In the genomic region with DNA sequence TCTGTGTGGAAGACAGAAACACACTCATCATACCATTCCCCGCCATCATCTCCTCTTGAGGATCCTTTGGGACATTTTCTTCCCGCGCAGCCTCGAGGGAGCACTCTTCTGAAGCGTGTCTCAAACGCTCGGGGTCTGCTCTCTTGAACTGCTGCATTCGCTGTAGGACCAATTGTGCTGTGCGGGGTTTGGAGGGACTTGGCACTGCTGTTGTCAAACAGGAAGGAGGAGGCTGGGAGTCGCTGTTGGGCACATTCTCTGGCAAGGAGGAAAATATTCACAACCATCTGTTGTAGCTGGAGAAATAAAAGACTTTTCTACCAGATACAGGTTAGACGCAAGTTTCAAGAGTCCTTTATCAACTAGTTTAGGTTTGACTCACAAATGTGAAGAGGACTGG, we compare ENCODE assay signal across 27 cellular contexts. TPM values are rescaled to one million over a fixed set of nuclear protein-coding genes. Genes with fewer than 3 reads are reported as not detected.
DNase-seq lines count a peak whose midpoint lies in the region; ATAC-seq and TF ChIP-seq lines count a peak whose summit lies in the region.
"Had no signal": no experiment of that assay in that cellular context is flagged by ENCODE, and none has a peak within 500 bp of the region (broad histone marks: within the 10 kb centered on the region; RNA-seq: fewer than 3 reads in every experiment).

No MANE protein-coding gene starts in this region.

- H3K27ac Mint-ChIP-seq in WTC11: peak overlapping the region; percentile 23; the same call in 1 of the 2 replicates
- H3K27ac Mint-ChIP-seq: GM23338, HFFc6 had no signal

- H3K4me3 ChIP-seq in DOHH2 (ENCODE audit: low read length) (peak overlapping the region; percentile 68), H7 (ENCODE audit: insufficient read depth, low read depth, low read length) (no peak overlapping the region)
- H3K4me3 ChIP-seq: GM23338, HAP-1 had no signal

- H3K4me1 Mint-ChIP-seq in WTC11: peaks cover 10% of the 10 kb centered on the region

- peaks cover 3% of the 10 kb centered on the region for H3K9me3 Mint-ChIP-seq in WTC11
- H3K9me3 Mint-ChIP-seq: CD8-positive, alpha-beta memory T cell; HFFc6; IgD-negative memory B cell had no signal

- peaks cover 24% of the 10 kb centered on the region for H3F3A ChIP-seq in DOHH2 (ENCODE audit: control insufficient read depth, insufficient read depth)

- ATAC-seq in WTC11 (no peak), HG03342 (IDR thresholded peaks at IDR 0.05; ENCODE audit: unreplicated experiment) (no peak)
- ATAC-seq: GM23338, PC-3 had no signal

- H3K27ac ChIP-seq in DOHH2 (ENCODE audit: low read depth, low read length): peak overlapping the region; percentile 86
- H3K27ac ChIP-seq: C4-2B, HL-60, KMS-11 had no signal

- H3K27me3 Mint-ChIP-seq in WTC11 (ENCODE audit: low read depth): no peaks in the 10 kb centered on the region
- H3K27me3 Mint-ChIP-seq: CD8-positive, alpha-beta memory T cell; IgD-negative memory B cell had no signal

- H3K79me2 ChIP-seq in DOHH2 (ENCODE audit: control insufficient read depth, low read length): peaks cover 53% of the 10 kb centered on the region

- peaks cover 47% of the 10 kb centered on the region for H3K4me1 ChIP-seq in DOHH2 (ENCODE audit: control insufficient read depth, low read length)

- peaks cover 33% of the 10 kb centered on the region for H3K36me3 Mint-ChIP-seq in WTC11

- POLR2A ChIA-PET in WTC11 (lab: Charles Lee): no interaction called here

- no peaks in the 10 kb centered on the region for H4K20me1 ChIP-seq in DOHH2 (ENCODE audit: control insufficient read depth, insufficient read depth, low read depth, low read length)

- H3K4me2 ChIP-seq in DOHH2 (ENCODE audit: low read length): peak overlapping the region; percentile 78
- H3K4me2 ChIP-seq: GM23338, KMS-11, SK-N-SH had no signal

- CTCF ChIA-PET in WTC11 (lab: Charles Lee): interaction anchor here (0.6 kb wide), 1 partner anchor 474 kb away, joined by 4 read pairs; no protein-coding TSS in a partner anchor

- peaks cover 9% of the 10 kb centered on the region; the same call in 1 of the 2 replicates for H3K9me3 ChIP-seq in DOHH2 (ENCODE audit: control insufficient read depth, insufficient read depth, low read length)
- H3K9me3 ChIP-seq: HAP-1, SK-N-SH had no signal

- no peak overlapping the region for H3K4me3 Mint-ChIP-seq in WTC11
- H3K4me3 Mint-ChIP-seq: GM23338, HFFc6 had no signal

- TF ChIP-seq CTCF in DOHH2 (IDR thresholded peaks at IDR 0.05; ENCODE audit: low read depth, low read length, poor library complexity, severe bottlenecking) (no peak), WTC11 (IDR thresholded peaks at IDR 0.05) (no peak)

- H3K36me3 ChIP-seq in DOHH2 (ENCODE audit: control insufficient read depth, low read length): peaks cover 78% of the 10 kb centered on the region
- H3K36me3 ChIP-seq in H7 (replicated peaks; ENCODE audit: control insufficient read depth, insufficient read depth, low read length): peaks cover 6% of the 10 kb centered on the region

- DNase-seq in activated effector memory CD4-positive, alpha-beta T cell treated with anti-CD3 and anti-CD28 coated beads, Interleukin-2, amount 50 U/mL, for 16 hours: peak; percentile 60
- no peak for DNase-seq in activated effector memory CD4-positive, alpha-beta T cell treated with Interleukin-2 at 50 U/mL for 16 hours
- DNase-seq in WTC11 (ENCODE audit: low spot score) (no peak), superior temporal gyrus (ENCODE audit: extremely low spot score) (peak; percentile 18), H7 (no peak), NCI-H526 (lab: John Stamatoyannopoulos, UW) (no peak)
- DNase-seq: Calu3; CD8-positive, alpha-beta memory T cell; HFFc6; NCI-H1048; NCI-H1417; NCI-H1694; NCI-H2081; NCI-H2171 treated with DMSO at 0.1 percent for 48 hours; NCI-H345; NCI-H524; NCI-H774; PC-3; SK-N-SH had no signal

- H3K27me3 ChIP-seq in DOHH2 (ENCODE audit: control insufficient read depth, low read length) (no peaks in the 10 kb centered on the region), H7 (ENCODE audit: control insufficient read depth, insufficient read depth, low read length) (no peaks in the 10 kb centered on the region)

- H3K9me2 ChIP-seq in DOHH2 (replicated peaks; ENCODE audit: control insufficient read depth, low read length): no peaks in the 10 kb centered on the region
- H3K9me2 ChIP-seq: SK-N-SH had no signal

TF ChIP-seq in WTC11, 78 proteins besides CTCF, POLR2A, EP300 and RAD21:
- TF ChIP-seq, protein P1, sequence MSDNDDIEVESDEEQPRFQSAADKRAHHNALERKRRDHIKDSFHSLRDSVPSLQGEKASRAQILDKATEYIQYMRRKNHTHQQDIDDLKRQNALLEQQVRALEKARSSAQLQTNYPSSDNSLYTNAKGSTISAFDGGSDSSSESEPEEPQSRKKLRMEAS (CRISPR knock-in tag; IDR thresholded peaks at IDR 0.05): no peak
- TF ChIP-seq, protein P2, sequence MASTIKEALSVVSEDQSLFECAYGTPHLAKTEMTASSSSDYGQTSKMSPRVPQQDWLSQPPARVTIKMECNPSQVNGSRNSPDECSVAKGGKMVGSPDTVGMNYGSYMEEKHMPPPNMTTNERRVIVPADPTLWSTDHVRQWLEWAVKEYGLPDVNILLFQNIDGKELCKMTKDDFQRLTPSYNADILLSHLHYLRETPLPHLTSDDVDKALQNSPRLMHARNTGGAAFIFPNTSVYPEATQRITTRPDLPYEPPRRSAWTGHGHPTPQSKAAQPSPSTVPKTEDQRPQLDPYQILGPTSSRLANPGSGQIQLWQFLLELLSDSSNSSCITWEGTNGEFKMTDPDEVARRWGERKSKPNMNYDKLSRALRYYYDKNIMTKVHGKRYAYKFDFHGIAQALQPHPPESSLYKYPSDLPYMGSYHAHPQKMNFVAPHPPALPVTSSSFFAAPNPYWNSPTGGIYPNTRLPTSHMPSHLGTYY (CRISPR knock-in tag; IDR thresholded peaks at IDR 0.05): no peak
- TF ChIP-seq NR2C2 (CRISPR knock-in tag; IDR thresholded peaks at IDR 0.05): no peak
- no peak for TF ChIP-seq ZNF423 (CRISPR knock-in tag; IDR thresholded peaks at IDR 0.05)
- TF ChIP-seq MYBL2 (CRISPR knock-in tag; IDR thresholded peaks at IDR 0.05): no peak
- TF ChIP-seq TP53 (CRISPR knock-in tag; IDR thresholded peaks at IDR 0.05): no peak

RNA-seq across cellular contexts. Expression of a gene that starts 5.0 kb away (rescaled TPM):
- 16.3 to 18.0 TPM (median 16.7 TPM) in 3 replicates for total RNA-seq in WTC11 (2021)
- 8.4 and 11.3 TPM in 2 replicates for total RNA-seq in H7 (2014; rRNA removed; shearing (Covaris generic))

RNA-seq across cellular contexts. Expression of a gene that starts 29.2 kb away (rescaled TPM):
- total RNA-seq in WTC11 (2021): 0.23 to 0.66 TPM (median 0.26 TPM) in 3 replicates
- 0.03 and 0.11 TPM in 2 replicates for total RNA-seq in H7 (2014; rRNA removed; shearing (Covaris generic))
- total RNA-seq: HFFc6, PC-3 had no signal

RNA-seq across cellular contexts. Expression of a gene that starts 48.0 kb away (rescaled TPM):
- total RNA-seq in WTC11 (2021): 13.5 to 15.7 TPM (median 13.9 TPM) in 3 replicates
- total RNA-seq in H7 (2014; rRNA removed; shearing (Covaris generic)): 13.8 and 23.7 TPM in 2 replicates

Comparison
In these comparisons a context has a peak if more than half of its experiments do, and no peak if none do; other contexts are left out.
1. DNase-seq: peak in activated effector memory CD4-positive, alpha-beta T cell treated with anti-CD3 and anti-CD28 coated beads, Interleukin-2, amount 50 U/mL, for 16 hours (single experiment) and superior temporal gyrus (single experiment); none in activated effector memory CD4-positive, alpha-beta T cell treated with Interleukin-2 at 50 U/mL for 16 hours (single experiment), WTC11 (single experiment), H7 (single experiment) and NCI-H526 (0 of 2).